ENCODE assay signal across 25 cellular contexts in the genomic region with DNA sequence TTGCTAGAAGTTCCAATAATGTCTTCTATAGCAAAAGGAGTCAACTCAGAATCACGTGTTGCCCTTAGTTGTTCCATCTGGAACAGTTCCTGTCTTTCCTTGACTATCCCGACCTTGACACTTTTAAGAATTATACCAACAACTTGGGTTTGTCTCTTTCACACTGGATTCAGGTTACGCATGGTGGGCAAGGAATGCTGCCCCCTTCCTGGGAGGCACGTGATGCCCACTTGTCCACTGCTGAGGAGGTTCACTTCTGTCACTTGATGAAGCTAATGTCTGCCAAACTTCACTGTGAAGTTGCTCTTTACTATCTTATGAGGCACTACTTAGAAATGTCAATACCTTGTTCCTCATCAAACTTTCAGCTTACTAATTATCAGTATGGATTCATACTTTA. TPM values are rescaled to one million over a fixed set of nuclear protein-coding genes. Genes with fewer than 3 reads are reported as not detected.
DNase-seq lines count a peak whose midpoint lies in the region; ATAC-seq and TF ChIP-seq lines count a peak whose summit lies in the region.
"Had no signal": no experiment of that assay in that cellular context is flagged by ENCODE, and none has a peak within 500 bp of the region (broad histone marks: within the 10 kb centered on the region; RNA-seq: fewer than 3 reads in every experiment).

No MANE protein-coding gene starts in this region.

- TF ChIP-seq CTCF in GM13977 (IDR thresholded peaks at IDR 0.05; ENCODE audit: extremely low read depth, insufficient read depth, missing control alignments): no peak
- TF ChIP-seq CTCF in nephron (IDR thresholded peaks at IDR 0.05; ENCODE audit: unreplicated experiment in 3 of 3): no peak
- no peak for TF ChIP-seq CTCF in WTC11 (IDR thresholded peaks at IDR 0.05)

- DNase-seq in activated T-cell treated with anti-CD3 and anti-CD28 coated beads, Interleukin-2, amount 50 U/mL, for 24 hours: no peak
- no peak for DNase-seq in activated T-cell treated with anti-CD3 and anti-CD28 coated beads, Interleukin-2, amount 50 U/mL, for 4 hours
- DNase-seq in GM13977 (ENCODE audit: low spot score) (peak; percentile 2), WTC11 (ENCODE audit: low spot score) (no peak)
- DNase-seq: amniotic stem cell; CD4-positive, CD25-positive, alpha-beta regulatory T cell; EL; hippocampal formation; NCI-H1417; NCI-H2029; NCI-H2227 treated with DMSO at 0.1 percent for 48 hours; NCI-H69; occipital lobe; SHP77; stimulated activated CD4-positive, alpha-beta T cell treated with anti-CD3 and anti-CD28 coated beads, Interleukin-4, amount 100 ng/mL, for 24 hours; T-helper 2 cell had no signal

- H3K27ac Mint-ChIP-seq in activated T-cell treated with anti-CD3 and anti-CD28 coated beads, Interleukin-2, amount 50 U/mL, for 24 hours: peak overlapping the region; percentile 26
- H3K27ac Mint-ChIP-seq in dendritic cell treated with granulocyte-macrophage colony-stimulating factor and Interleukin-4, amounts not matched to agents 40 ng/mL and 50 ng/mL, for 4 days: peak overlapping the region; percentile 15
- H3K27ac Mint-ChIP-seq in nephron: no peak overlapping the region
- H3K27ac Mint-ChIP-seq in WTC11: no peak overlapping the region

- H3K36me3 Mint-ChIP-seq in activated T-cell treated with anti-CD3 and anti-CD28 coated beads, Interleukin-2, amount 50 U/mL, for 24 hours (ENCODE audit: low read depth): peaks cover 81% of the 10 kb centered on the region
- peaks cover 36% of the 10 kb centered on the region for H3K36me3 Mint-ChIP-seq in activated T-cell treated with anti-CD3 and anti-CD28 coated beads, Interleukin-2, amount 50 U/mL, for 4 hours (ENCODE audit: insufficient read depth)
- H3K36me3 Mint-ChIP-seq in dendritic cell treated with granulocyte-macrophage colony-stimulating factor and Interleukin-4, amounts not matched to agents 40 ng/mL and 50 ng/mL, for 4 days (ENCODE audit: low read depth): peaks cover 73% of the 10 kb centered on the region
- H3K36me3 Mint-ChIP-seq in nephron (ENCODE audit: low read depth): peaks cover 77% of the 10 kb centered on the region
- H3K36me3 Mint-ChIP-seq in WTC11: peaks cover 58% of the 10 kb centered on the region

- no peak overlapping the region for H3K4me3 Mint-ChIP-seq in activated T-cell treated with anti-CD3 and anti-CD28 coated beads, Interleukin-2, amount 50 U/mL, for 24 hours
- H3K4me3 Mint-ChIP-seq in activated T-cell treated with anti-CD3 and anti-CD28 coated beads, Interleukin-2, amount 50 U/mL, for 4 hours: no peak overlapping the region
- H3K4me3 Mint-ChIP-seq in dendritic cell treated with granulocyte-macrophage colony-stimulating factor and Interleukin-4, amounts not matched to agents 40 ng/mL and 50 ng/mL, for 4 days: no peak overlapping the region
- H3K4me3 Mint-ChIP-seq in nephron: peak overlapping the region in 2 of 3 experiments; percentile 15 to 45
- no peak overlapping the region for H3K4me3 Mint-ChIP-seq in WTC11

- H3K4me1 Mint-ChIP-seq in activated T-cell treated with anti-CD3 and anti-CD28 coated beads, Interleukin-2, amount 50 U/mL, for 24 hours (ENCODE audit: low read depth): peaks cover 31% of the 10 kb centered on the region
- H3K4me1 Mint-ChIP-seq in activated T-cell treated with anti-CD3 and anti-CD28 coated beads, Interleukin-2, amount 50 U/mL, for 4 hours (ENCODE audit: low read depth): peaks cover 14% of the 10 kb centered on the region
- H3K4me1 Mint-ChIP-seq in dendritic cell treated with granulocyte-macrophage colony-stimulating factor and Interleukin-4, amounts not matched to agents 40 ng/mL and 50 ng/mL, for 4 days (ENCODE audit: low read depth): peaks cover 63% of the 10 kb centered on the region
- H3K4me1 Mint-ChIP-seq in nephron: peaks cover 7% of the 10 kb centered on the region
- peaks cover 5% of the 10 kb centered on the region for H3K4me1 Mint-ChIP-seq in WTC11

- H3K27me3 Mint-ChIP-seq in activated T-cell treated with anti-CD3 and anti-CD28 coated beads, Interleukin-2, amount 50 U/mL, for 24 hours: no peaks in the 10 kb centered on the region
- H3K27me3 Mint-ChIP-seq in activated T-cell treated with anti-CD3 and anti-CD28 coated beads, Interleukin-2, amount 50 U/mL, for 4 hours (ENCODE audit: low read depth): no peaks in the 10 kb centered on the region
- no peaks in the 10 kb centered on the region for H3K27me3 Mint-ChIP-seq in dendritic cell treated with granulocyte-macrophage colony-stimulating factor and Interleukin-4, amounts not matched to agents 40 ng/mL and 50 ng/mL, for 4 days
- no peaks in the 10 kb centered on the region for H3K27me3 Mint-ChIP-seq in nephron (ENCODE audit: low read depth)
- H3K27me3 Mint-ChIP-seq in WTC11 (ENCODE audit: low read depth): no peaks in the 10 kb centered on the region
- H3K27me3 Mint-ChIP-seq: brain; CD4-positive, CD25-positive, alpha-beta regulatory T cell had no signal

- POLR2A ChIA-PET in WTC11 (lab: Charles Lee): interaction anchor here (1.0 kb wide), 1 partner anchor 10 kb away, joined by 3 read pairs; no protein-coding TSS in a partner anchor

- CTCF ChIA-PET in WTC11 (lab: Charles Lee): interaction anchor here (1.0 to 3.0 kb wide), 8 partner anchors 10 to 61 kb away, joined by 3 to 13 read pairs (median 4); a partner anchor contains a TSS

- in situ Hi-C loops in GM13977 (cut with MboI; ENCODE audit: low pct_unique_long_range_greater_than_20kb, low sequenced_read_pairs, unreplicated experiment): loop anchor here (25.0 kb wide), 1 partner anchor 1589 kb away; no protein-coding TSS in a partner anchor

- H3K9me3 Mint-ChIP-seq in activated T-cell treated with anti-CD3 and anti-CD28 coated beads, Interleukin-2, amount 50 U/mL, for 24 hours: no peaks in the 10 kb centered on the region
- no peaks in the 10 kb centered on the region for H3K9me3 Mint-ChIP-seq in activated T-cell treated with anti-CD3 and anti-CD28 coated beads, Interleukin-2, amount 50 U/mL, for 4 hours
- H3K9me3 Mint-ChIP-seq in dendritic cell treated with granulocyte-macrophage colony-stimulating factor and Interleukin-4, amounts not matched to agents 40 ng/mL and 50 ng/mL, for 4 days: peaks cover 18% of the 10 kb centered on the region
- H3K9me3 Mint-ChIP-seq in nephron (peaks cover 22% of the 10 kb centered on the region), WTC11 (peaks cover 22% of the 10 kb centered on the region)

- intact Hi-C loops in dendritic cell treated with granulocyte-macrophage colony-stimulating factor and Interleukin-4, amounts not matched to agents 40 ng/mL and 50 ng/mL, for 4 days (cut with micrococcal nuclease): no loop called here

- ATAC-seq in activated T-cell treated with anti-CD3 and anti-CD28 coated beads, Interleukin-2, amount 50 U/mL, for 4 hours: no peak
- ATAC-seq in WTC11: no peak
- ATAC-seq in GM19463 (IDR thresholded peaks at IDR 0.05; ENCODE audit: unreplicated experiment): no peak
- no peak for ATAC-seq in GM21619 (IDR thresholded peaks at IDR 0.05; ENCODE audit: unreplicated experiment)
- ATAC-seq: activated CD4-positive, CD25-positive, alpha-beta regulatory T cell treated with anti-CD3 and anti-CD28 coated beads, Interleukin-2, amount 50 U/mL, for 24 hours; gastroesophageal sphincter; left lobe of liver; Panc1 had no signal

TF ChIP-seq in WTC11, 78 proteins besides CTCF, POLR2A, EP300 and RAD21:
- no peak for TF ChIP-seq NFATC4 (CRISPR knock-in tag; IDR thresholded peaks at IDR 0.05)
- TF ChIP-seq, protein P1, sequence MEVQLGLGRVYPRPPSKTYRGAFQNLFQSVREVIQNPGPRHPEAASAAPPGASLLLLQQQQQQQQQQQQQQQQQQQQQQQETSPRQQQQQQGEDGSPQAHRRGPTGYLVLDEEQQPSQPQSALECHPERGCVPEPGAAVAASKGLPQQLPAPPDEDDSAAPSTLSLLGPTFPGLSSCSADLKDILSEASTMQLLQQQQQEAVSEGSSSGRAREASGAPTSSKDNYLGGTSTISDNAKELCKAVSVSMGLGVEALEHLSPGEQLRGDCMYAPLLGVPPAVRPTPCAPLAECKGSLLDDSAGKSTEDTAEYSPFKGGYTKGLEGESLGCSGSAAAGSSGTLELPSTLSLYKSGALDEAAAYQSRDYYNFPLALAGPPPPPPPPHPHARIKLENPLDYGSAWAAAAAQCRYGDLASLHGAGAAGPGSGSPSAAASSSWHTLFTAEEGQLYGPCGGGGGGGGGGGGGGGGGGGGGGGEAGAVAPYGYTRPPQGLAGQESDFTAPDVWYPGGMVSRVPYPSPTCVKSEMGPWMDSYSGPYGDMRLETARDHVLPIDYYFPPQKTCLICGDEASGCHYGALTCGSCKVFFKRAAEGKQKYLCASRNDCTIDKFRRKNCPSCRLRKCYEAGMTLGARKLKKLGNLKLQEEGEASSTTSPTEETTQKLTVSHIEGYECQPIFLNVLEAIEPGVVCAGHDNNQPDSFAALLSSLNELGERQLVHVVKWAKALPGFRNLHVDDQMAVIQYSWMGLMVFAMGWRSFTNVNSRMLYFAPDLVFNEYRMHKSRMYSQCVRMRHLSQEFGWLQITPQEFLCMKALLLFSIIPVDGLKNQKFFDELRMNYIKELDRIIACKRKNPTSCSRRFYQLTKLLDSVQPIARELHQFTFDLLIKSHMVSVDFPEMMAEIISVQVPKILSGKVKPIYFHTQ (CRISPR knock-in tag; IDR thresholded peaks at IDR 0.05): no peak
- TF ChIP-seq ZNF317 (CRISPR knock-in tag; IDR thresholded peaks at IDR 0.05; ENCODE audit: borderline replicate concordance, low read depth): no peak
- TF ChIP-seq ATF1 (CRISPR knock-in tag; IDR thresholded peaks at IDR 0.05): no peak
- no peak for TF ChIP-seq RELA (CRISPR knock-in tag; IDR thresholded peaks at IDR 0.05; ENCODE audit: borderline replicate concordance)
- TF ChIP-seq, protein P2, sequence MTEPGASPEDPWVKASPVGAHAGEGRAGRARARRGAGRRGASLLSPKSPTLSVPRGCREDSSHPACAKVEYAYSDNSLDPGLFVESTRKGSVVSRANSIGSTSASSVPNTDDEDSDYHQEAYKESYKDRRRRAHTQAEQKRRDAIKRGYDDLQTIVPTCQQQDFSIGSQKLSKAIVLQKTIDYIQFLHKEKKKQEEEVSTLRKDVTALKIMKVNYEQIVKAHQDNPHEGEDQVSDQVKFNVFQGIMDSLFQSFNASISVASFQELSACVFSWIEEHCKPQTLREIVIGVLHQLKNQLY (CRISPR knock-in tag; IDR thresholded peaks at IDR 0.05): no peak
- no peak for TF ChIP-seq ZNF263 (CRISPR knock-in tag; IDR thresholded peaks at IDR 0.05; ENCODE audit: low read depth)
- TF ChIP-seq NR1H2 (CRISPR knock-in tag; IDR thresholded peaks at IDR 0.05): no peak
- TF ChIP-seq FOXK1 (CRISPR knock-in tag; IDR thresholded peaks at IDR 0.05): no peak
- no peak for TF ChIP-seq IRF2 (CRISPR knock-in tag; IDR thresholded peaks at IDR 0.05; ENCODE audit: borderline replicate concordance, low read depth)
- no peak for TF ChIP-seq HMGA2 (CRISPR knock-in tag; IDR thresholded peaks at IDR 0.05)

RNA-seq across cellular contexts. Expression of a gene that starts 5.3 kb away (rescaled TPM):
- total RNA-seq in activated T-cell treated with anti-CD3 and anti-CD28 coated beads, Interleukin-2, amount 50 U/mL, for 4 hours: 100 to 1,000 TPM; 198 to 216 (median 215) TPM
- total RNA-seq in WTC11 (2021): 317 to 346 TPM (median 331 TPM) in 3 replicates

RNA-seq across cellular contexts. Expression of a gene that starts 12.7 kb away (rescaled TPM):
- 10 to 100 TPM; 66.3 to 70.7 (median 67.1) TPM for total RNA-seq in activated T-cell treated with anti-CD3 and anti-CD28 coated beads, Interleukin-2, amount 50 U/mL, for 4 hours
- 58.2 to 71.8 TPM (median 70.4 TPM) in 3 replicates for total RNA-seq in WTC11 (2021)

RNA-seq across cellular contexts. Expression of a gene that starts 18.4 kb away (rescaled TPM):
- 1 to 10 TPM; 3.3 to 4.4 (median 4.0) TPM for total RNA-seq in activated T-cell treated with anti-CD3 and anti-CD28 coated beads, Interleukin-2, amount 50 U/mL, for 4 hours
- 5.2 to 7.9 TPM (median 6.9 TPM) in 3 replicates for total RNA-seq in WTC11 (2021)

Comparison
In these comparisons a context has a peak if more than half of its experiments do, and no peak if none do; other contexts are left out.
1. H3K27ac Mint-ChIP-seq: peak in activated T-cell treated with anti-CD3 and anti-CD28 coated beads, Interleukin-2, amount 50 U/mL, for 24 hours (single experiment) and dendritic cell treated with granulocyte-macrophage colony-stimulating factor and Interleukin-4, amounts not matched to agents 40 ng/mL and 50 ng/mL, for 4 days (single experiment); none in nephron (0 of 3) and WTC11 (single experiment).
2. H3K4me3 Mint-ChIP-seq: peak in nephron (2 of 3); none in activated T-cell treated with anti-CD3 and anti-CD28 coated beads, Interleukin-2, amount 50 U/mL, for 24 hours (single experiment), activated T-cell treated with anti-CD3 and anti-CD28 coated beads, Interleukin-2, amount 50 U/mL, for 4 hours (single experiment), dendritic cell treated with granulocyte-macrophage colony-stimulating factor and Interleukin-4, amounts not matched to agents 40 ng/mL and 50 ng/mL, for 4 days (single experiment) and WTC11 (single experiment).